Comparison of ENCODE assay signal across 18 cellular contexts in the genomic region with DNA sequence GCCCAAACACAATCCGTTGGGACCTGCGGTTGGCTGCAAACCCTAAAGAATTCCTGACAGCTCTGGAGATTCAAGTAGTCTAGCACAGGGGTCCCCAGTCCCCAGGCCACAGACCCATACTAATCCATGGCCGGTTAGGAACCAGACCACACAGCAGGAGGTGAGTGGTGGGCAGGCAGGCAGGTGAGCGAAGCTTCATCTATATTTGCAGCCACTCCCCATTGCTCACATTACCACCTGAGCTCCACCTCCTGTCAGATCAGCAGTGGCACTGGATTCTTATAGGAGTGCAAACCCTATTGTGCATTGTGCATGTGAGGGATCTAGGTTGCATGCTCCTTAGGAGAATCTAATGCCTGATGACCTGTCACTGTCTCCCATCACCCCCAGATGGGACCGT. TPM values are rescaled to one million over a fixed set of nuclear protein-coding genes. Genes with fewer than 3 reads are reported as not detected.
DNase-seq lines count a peak whose midpoint lies in the region; ATAC-seq, FAIRE-seq and TF ChIP-seq lines count a peak whose summit lies in the region.
"Had no signal": no experiment of that assay in that cellular context is flagged by ENCODE, and none has a peak within 500 bp of the region (broad histone marks: within the 10 kb centered on the region; RNA-seq: fewer than 3 reads in every experiment).

No MANE protein-coding gene starts in this region.

- in situ Hi-C loops in mammary epithelial cell (cut with MboI; ENCODE audit: low sequenced_read_pairs in 2 of 2), result no loop called here

- H3K36me3 ChIP-seq in mammary epithelial cell (ENCODE audit: insufficient read depth, low read length), result no peaks in the 10 kb centered on the region
- H3K36me3 ChIP-seq in breast epithelium, result no peaks in the 10 kb centered on the region
- H3K36me3 ChIP-seq in kidney (ENCODE audit: control insufficient read depth in 1 of 2, insufficient read depth in 2 of 2, low read length in 2 of 2), result no peaks in the 10 kb centered on the region
- H3K36me3 ChIP-seq in suprapubic skin, result no peaks in the 10 kb centered on the region
- H3K36me3 ChIP-seq: Peyer's patch had no signal

- peak overlapping the region; percentile 75 for H3K27ac Mint-ChIP-seq in stimulated activated naive B cell treated with anti-CD40 and anti-IgM and Interleukin-4, amounts not matched to agents 10 μg/mL and 1 μg/mL and 100 μg/mL, for 72 hours
- no peak overlapping the region for H3K27ac Mint-ChIP-seq in activated CD8-positive, alpha-beta T cell treated with anti-CD3 and anti-CD28 coated beads, Interleukin-2, amount 10 ng/mL, durations not matched to agents 7 days and 5 days

- H3K27ac ChIP-seq in mammary epithelial cell (ENCODE audit: insufficient read depth, low read depth, low read length), result no peak overlapping the region
- no peak overlapping the region for H3K27ac ChIP-seq in breast epithelium
- H3K27ac ChIP-seq in RWPE1, result peak overlapping the region; percentile 83
- H3K27ac ChIP-seq in kidney (ENCODE audit: low read depth in 2 of 2, low read length in 2 of 2), result peak overlapping the region in 1 of 2 donors; percentile 41
- no peak overlapping the region for H3K27ac ChIP-seq in suprapubic skin

- no peak for TF ChIP-seq EP300 in suprapubic skin (IDR thresholded peaks at IDR 0.05)

- H3K27me3 ChIP-seq in mammary epithelial cell (ENCODE audit: insufficient read depth, low read length), result no peaks in the 10 kb centered on the region
- no peaks in the 10 kb centered on the region for H3K27me3 ChIP-seq in breast epithelium
- no peaks in the 10 kb centered on the region for H3K27me3 ChIP-seq in suprapubic skin
- H3K27me3 ChIP-seq: Peyer's patch had no signal

- no peak for FAIRE-seq in kidney (lab: Jason Lieb, UNC)
- FAIRE-seq: H1 had no signal

- BruUV-seq in mammary epithelial cell (replicated peaks; lab: Mats Ljungman, UMichigan), result no TSS peak

- no peak overlapping the region for H2AFZ ChIP-seq in mammary epithelial cell (ENCODE audit: low read depth, low read length)

- DNase-seq in mammary epithelial cell (peak; percentile 32), breast epithelium (ENCODE audit: low spot score in 2 of 2) (no peak), RWPE1 (ENCODE audit: low spot score) (no peak), kidney (peak; percentile 43), suprapubic skin (ENCODE audit: low spot score in 2 of 2) (no peak)
- no peak for DNase-seq in stimulated activated naive B cell treated with anti-CD40 and anti-IgM and Interleukin-4, amounts not matched to agents 10 μg/mL and 1 μg/mL and 100 μg/mL, for 72 hours
- DNase-seq in activated CD8-positive, alpha-beta T cell treated with anti-CD3 and anti-CD28 coated beads, Interleukin-2, amount 10 ng/mL, durations not matched to agents 7 days and 5 days, result no peak
- DNase-seq: 8988T, DMS79, GDM1, KG1, NCI-H1092, NCI-H226, Peyer's patch, SHP77 had no signal

- ATAC-seq in stimulated activated naive B cell treated with anti-CD40 and anti-IgM and Interleukin-4, amounts not matched to agents 10 μg/mL and 1 μg/mL and 100 μg/mL, for 72 hours (replicated peaks), result no peak
- no peak for ATAC-seq in GM19324 (IDR thresholded peaks at IDR 0.05; ENCODE audit: low FRiP score, unreplicated experiment)
- ATAC-seq in activated CD8-positive, alpha-beta T cell treated with anti-CD3 and anti-CD28 coated beads, Interleukin-2, amount 10 ng/mL, durations not matched to agents 7 days and 5 days, result no peak

- dilution Hi-C loops in mammary epithelial cell (cut with HindIII; ENCODE audit: low sequenced_read_pairs), result loop anchor here (5.0 kb wide), 3 partner anchors 62 to 87 kb away; a partner anchor contains a TSS

- H3K9ac ChIP-seq in mammary epithelial cell (ENCODE audit: insufficient read depth, low read length) (no peak overlapping the region), kidney (ENCODE audit: low read length in 2 of 2) (peak overlapping the region in 1 of 2 donors; percentile 26)

- no peak for TF ChIP-seq CTCF in mammary epithelial cell (conservative IDR thresholded peaks at IDR 0.05 in 1 of 2, IDR thresholded peaks at IDR 0.05 in 1 of 2; ENCODE audit: extremely low read depth in 1 of 2, insufficient read depth in 1 of 2, low read depth in 1 of 2, low read length in 2 of 2)
- no peak for TF ChIP-seq CTCF in breast epithelium (IDR thresholded peaks at IDR 0.05)
- TF ChIP-seq CTCF in RWPE1 (conservative IDR thresholded peaks at IDR 0.05; ENCODE audit: low read depth), result no peak
- TF ChIP-seq CTCF in kidney (IDR thresholded peaks at IDR 0.05; ENCODE audit: borderline replicate concordance, extremely low read depth, insufficient read depth), result no peak
- TF ChIP-seq CTCF in suprapubic skin (IDR thresholded peaks at IDR 0.05), result no peak

- CTCF ChIA-PET in mammary epithelial cell (lab: Charles Lee; ENCODE audit: low non-redundant PET), result no interaction called here
- CTCF ChIA-PET in RWPE1 (lab: Yijun Ruan, JAX), result no interaction called here
- CTCF ChIA-PET in activated CD8-positive, alpha-beta T cell treated with anti-CD3 and anti-CD28 coated beads, Interleukin-2, amount 10 ng/mL, durations not matched to agents 7 days and 5 days (lab: Charles Lee), result interaction anchor here (1.0 to 2.3 kb wide), 4 partner anchors 10 to 57 kb away, joined by 3 to 9 read pairs (median 6); no protein-coding TSS in a partner anchor

- peak overlapping the region; percentile 9 for H3K4me2 ChIP-seq in mammary epithelial cell (ENCODE audit: insufficient read depth, low read depth, low read length)

- TF ChIP-seq POLR2A in breast epithelium (IDR thresholded peaks at IDR 0.05) (no peak), suprapubic skin (IDR thresholded peaks at IDR 0.05) (no peak)

- H3K4me1 ChIP-seq in mammary epithelial cell (ENCODE audit: insufficient read depth, low read length) (peaks cover 62% of the 10 kb centered on the region), breast epithelium (peaks cover 9 to 18% of the 10 kb centered on the region in 2 donors), kidney (ENCODE audit: control insufficient read depth in 1 of 2, insufficient read depth in 1 of 2, low read depth in 1 of 2, low read length in 2 of 2) (peaks cover 34 to 47% of the 10 kb centered on the region in 2 donors), suprapubic skin (peaks cover 63% of the 10 kb centered on the region)

- POLR2A ChIA-PET in RWPE1 (lab: Yijun Ruan, JAX; ENCODE audit: low non-redundant PET), result interaction anchor here (0.8 to 1.2 kb wide), 2 partner anchors 14 to 15 kb away, joined by 3 to 4 read pairs; no protein-coding TSS in a partner anchor
- POLR2A ChIA-PET in activated CD8-positive, alpha-beta T cell treated with anti-CD3 and anti-CD28 coated beads, Interleukin-2, amount 10 ng/mL, durations not matched to agents 7 days and 5 days (lab: Charles Lee), result interaction anchor here (0.9 kb wide), 1 partner anchor 9 kb away, joined by 3 read pairs; no protein-coding TSS in a partner anchor

- H3K4me1 Mint-ChIP-seq in stimulated activated naive B cell treated with anti-CD40 and anti-IgM and Interleukin-4, amounts not matched to agents 10 μg/mL and 1 μg/mL and 100 μg/mL, for 72 hours, result peaks cover 80 to 99% of the 10 kb centered on the region in 2 donors
- H3K4me1 Mint-ChIP-seq in activated CD8-positive, alpha-beta T cell treated with anti-CD3 and anti-CD28 coated beads, Interleukin-2, amount 10 ng/mL, durations not matched to agents 7 days and 5 days (ENCODE audit: low read depth), result peaks cover 36% of the 10 kb centered on the region

- peaks cover 37 to 66% of the 10 kb centered on the region in 2 donors for H3K36me3 Mint-ChIP-seq in stimulated activated naive B cell treated with anti-CD40 and anti-IgM and Interleukin-4, amounts not matched to agents 10 μg/mL and 1 μg/mL and 100 μg/mL, for 72 hours
- peaks cover 2% of the 10 kb centered on the region for H3K36me3 Mint-ChIP-seq in activated CD8-positive, alpha-beta T cell treated with anti-CD3 and anti-CD28 coated beads, Interleukin-2, amount 10 ng/mL, durations not matched to agents 7 days and 5 days (ENCODE audit: low read depth)

- H3K9me3 Mint-ChIP-seq in stimulated activated naive B cell treated with anti-CD40 and anti-IgM and Interleukin-4, amounts not matched to agents 10 μg/mL and 1 μg/mL and 100 μg/mL, for 72 hours, result no peaks in the 10 kb centered on the region
- no peaks in the 10 kb centered on the region for H3K9me3 Mint-ChIP-seq in activated CD8-positive, alpha-beta T cell treated with anti-CD3 and anti-CD28 coated beads, Interleukin-2, amount 10 ng/mL, durations not matched to agents 7 days and 5 days (ENCODE audit: insufficient read depth)

- H3K79me2 ChIP-seq in mammary epithelial cell (ENCODE audit: insufficient read depth, low read length), result peaks cover 56% of the 10 kb centered on the region

- WGBS in mammary epithelial cell (ENCODE audit: low coverage, missing lambda C conversion rate), result 7% methylated on average over 5 of the region's 5 CpGs
- 51% methylated on average over 5 of the region's 5 CpGs for WGBS in suprapubic skin

- intact Hi-C loops in mammary epithelial cell (cut with micrococcal nuclease), result loop anchor here (10.0 kb wide), 1 partner anchor 326 kb away; no protein-coding TSS in a partner anchor
- intact Hi-C loops in breast epithelium (cut with DNase I; ENCODE audit: low total_unique reads), result no loop called here
- intact Hi-C loops in kidney (cut with DNase I), result no loop called here

- no peak overlapping the region for H3K4me3 ChIP-seq in mammary epithelial cell (replicated peaks in 1 of 3; ENCODE audit: insufficient read depth in 1 of 3, low read depth in 2 of 3, low read length in 3 of 3)
- no peak overlapping the region for H3K4me3 ChIP-seq in breast epithelium
- H3K4me3 ChIP-seq in kidney (ENCODE audit: low read length in 2 of 2), result no peak overlapping the region
- H3K4me3 ChIP-seq in suprapubic skin, result no peak overlapping the region
- H3K4me3 ChIP-seq: Peyer's patch had no signal

- no peaks in the 10 kb centered on the region for H4K20me1 ChIP-seq in mammary epithelial cell (ENCODE audit: insufficient read depth, low read length)

- H3K27me3 Mint-ChIP-seq in stimulated activated naive B cell treated with anti-CD40 and anti-IgM and Interleukin-4, amounts not matched to agents 10 μg/mL and 1 μg/mL and 100 μg/mL, for 72 hours, result no peaks in the 10 kb centered on the region
- no peaks in the 10 kb centered on the region for H3K27me3 Mint-ChIP-seq in activated CD8-positive, alpha-beta T cell treated with anti-CD3 and anti-CD28 coated beads, Interleukin-2, amount 10 ng/mL, durations not matched to agents 7 days and 5 days (ENCODE audit: low read depth)

- H3K4me3 Mint-ChIP-seq in stimulated activated naive B cell treated with anti-CD40 and anti-IgM and Interleukin-4, amounts not matched to agents 10 μg/mL and 1 μg/mL and 100 μg/mL, for 72 hours, result no peak overlapping the region
- H3K4me3 Mint-ChIP-seq in activated CD8-positive, alpha-beta T cell treated with anti-CD3 and anti-CD28 coated beads, Interleukin-2, amount 10 ng/mL, durations not matched to agents 7 days and 5 days, result no peak overlapping the region

- H3K9me3 ChIP-seq in mammary epithelial cell (replicated peaks; ENCODE audit: insufficient read depth, low read length) (no peaks in the 10 kb centered on the region), breast epithelium (no peaks in the 10 kb centered on the region), kidney (ENCODE audit: control insufficient read depth in 1 of 2, low read length in 2 of 2) (no peaks in the 10 kb centered on the region), suprapubic skin (no peaks in the 10 kb centered on the region)
- H3K9me3 ChIP-seq: Peyer's patch had no signal

RNA-seq across cellular contexts. Expression of a gene that starts 16.6 kb away (rescaled TPM):
- total RNA-seq in mammary epithelial cell (10 to 100 TPM; 25.9 to 29.0 TPM), breast epithelium (10 to 100 TPM; 15.7 to 20.6 (median 18.4) TPM), kidney (50.7 TPM), suprapubic skin (10 to 100 TPM; 19.0 to 23.3 (median 21.6) TPM)
- polyA plus RNA-seq in mammary epithelial cell (10.9 TPM), kidney (ENCODE audit: insufficient read depth, low read depth, low replicate concordance) (51.0 TPM)
- 10.8 TPM for polyA minus RNA-seq in mammary epithelial cell
- 10 to 100 TPM; 18.5 to 21.2 TPM for total RNA-seq in activated CD8-positive, alpha-beta T cell treated with anti-CD3 and anti-CD28 coated beads, Interleukin-2, amount 10 ng/mL, durations not matched to agents 7 days and 5 days

RNA-seq across cellular contexts. Expression of a gene that starts 28.4 kb away (rescaled TPM):
- total RNA-seq in mammary epithelial cell (not detected), breast epithelium (1 to 10 TPM in 1 of 3 donors, not detected in 2; 3.2 TPM), kidney (not detected), suprapubic skin (not detected)
- polyA plus RNA-seq in mammary epithelial cell (not detected), kidney (ENCODE audit: insufficient read depth, low read depth, low replicate concordance) (0.39 TPM)
- not detected for polyA minus RNA-seq in mammary epithelial cell
- not detected for total RNA-seq in activated CD8-positive, alpha-beta T cell treated with anti-CD3 and anti-CD28 coated beads, Interleukin-2, amount 10 ng/mL, durations not matched to agents 7 days and 5 days
- total RNA-seq: H1, MCF 10A, Peyer's patch had no signal

Comparison
In these comparisons a context has a peak if more than half of its experiments do, and no peak if none do; other contexts are left out.
1. DNase-seq: peak in mammary epithelial cell (single experiment) and kidney (single experiment); none in breast epithelium (0 of 2), RWPE1 (single experiment), stimulated activated naive B cell treated with anti-CD40 and anti-IgM and Interleukin-4, amounts not matched to agents 10 μg/mL and 1 μg/mL and 100 μg/mL, for 72 hours (single experiment), suprapubic skin (0 of 2) and activated CD8-positive, alpha-beta T cell treated with anti-CD3 and anti-CD28 coated beads, Interleukin-2, amount 10 ng/mL, durations not matched to agents 7 days and 5 days (single experiment).